In the genomic region with DNA sequence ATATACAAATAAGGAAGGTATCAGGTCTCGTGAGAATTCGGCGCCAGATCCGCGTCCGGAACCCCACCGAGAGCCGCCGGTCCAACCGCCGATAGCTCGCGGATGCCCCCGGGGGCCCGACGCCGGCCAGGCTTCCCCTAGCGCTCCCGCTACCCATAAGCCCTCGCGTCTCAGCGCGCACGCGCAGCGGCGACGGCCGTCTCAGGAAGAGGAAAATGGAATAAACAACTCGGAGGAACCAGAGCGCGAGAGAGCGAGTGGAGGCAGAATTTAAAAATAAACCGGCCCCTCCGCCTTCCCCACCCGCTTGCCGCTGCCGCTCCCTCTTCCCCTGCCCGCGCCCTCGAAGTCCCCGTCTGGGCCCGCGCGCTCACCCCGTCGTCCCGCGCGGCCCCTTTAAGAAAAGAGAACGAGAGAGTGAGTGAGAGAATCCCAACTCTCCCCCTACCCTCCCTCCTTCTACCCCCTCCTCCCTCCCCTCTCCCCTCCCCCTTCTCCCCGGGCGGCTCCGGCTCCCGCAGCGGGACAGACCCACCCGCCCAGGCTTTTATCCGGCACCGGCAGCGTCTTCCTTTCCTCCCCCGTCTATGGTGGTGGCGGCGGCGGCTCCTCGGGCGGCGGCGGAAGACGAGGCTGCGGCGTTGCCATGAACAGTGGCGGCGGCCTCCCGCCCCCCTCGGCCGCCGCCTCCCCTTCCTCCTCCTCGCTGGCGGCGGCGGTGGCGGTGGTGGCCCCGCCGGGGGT, we compare ENCODE assay signal across 8 cellular contexts. TPM values are rescaled to one million over a fixed set of nuclear protein-coding genes. Genes with fewer than 3 reads are reported as not detected.
A peak's percentile ranks its signal among the peaks of the same experiment; 100 is the strongest.
DNase-seq lines count a peak whose midpoint lies in the region; ATAC-seq, FAIRE-seq and TF ChIP-seq lines count a peak whose summit lies in the region.

PAN3 (plus strand) TSS at position 534 of the 744 bp plus-strand sequence; CDS start at position 647, 113 bp downstream.

- peak within 1 kb of the TSS; percentile 99 for H3K27ac Mint-ChIP-seq in dendritic cell treated with granulocyte-macrophage colony-stimulating factor and Interleukin-4, amounts not matched to agents 40 ng/mL and 50 ng/mL, for 4 days

- peak; percentile 67 for ATAC-seq in HG03432 (IDR thresholded peaks at IDR 0.05; ENCODE audit: unreplicated experiment)
- ATAC-seq in HepG2: peak; percentile 75

- H3K36me3 ChIP-seq in BE2C (no peaks in the 10 kb centered on the region), HepG2 (replicated peaks in 1 of 2; ENCODE audit: control insufficient read depth in 1 of 2, insufficient read depth in 2 of 2, low read length in 2 of 2) (no peaks in the 10 kb centered on the region)

- H3K9me3 Mint-ChIP-seq in dendritic cell treated with granulocyte-macrophage colony-stimulating factor and Interleukin-4, amounts not matched to agents 40 ng/mL and 50 ng/mL, for 4 days: no peaks in the 10 kb centered on the region

- peaks cover 58% of the 10 kb centered on the region for H3K4me1 Mint-ChIP-seq in dendritic cell treated with granulocyte-macrophage colony-stimulating factor and Interleukin-4, amounts not matched to agents 40 ng/mL and 50 ng/mL, for 4 days (ENCODE audit: low read depth)

- peaks cover 25% of the 10 kb centered on the region for H3K36me3 Mint-ChIP-seq in dendritic cell treated with granulocyte-macrophage colony-stimulating factor and Interleukin-4, amounts not matched to agents 40 ng/mL and 50 ng/mL, for 4 days (ENCODE audit: low read depth)

- CTCF ChIA-PET in HepG2 (lab: Yijun Ruan, JAX; ENCODE audit: low intra/inter-chr PET ratio, low total read pairs): no interaction called here

- H3K79me2 ChIP-seq in HepG2 (ENCODE audit: insufficient read depth, low read length): peaks cover 46% of the 10 kb centered on the region

- FAIRE-seq in HepG2 (lab: Jason Lieb, UNC): peak; percentile 8

- peak within 1 kb of the TSS; percentile 97 for H3K27ac ChIP-seq in HepG2 (ENCODE audit: extremely low read length, insufficient read depth, low read length)

- peak; percentile 94 for DNase-seq in BE2C
- DNase-seq in NCI-H748 (lab: John Stamatoyannopoulos, UW; ENCODE audit: unreplicated experiment): peak; percentile 96
- DNase-seq in activated CD4-positive, alpha-beta T cell treated with anti-CD3 and anti-CD28 coated beads, Interleukin-2, amount 50 U/mL, for 24 hours (ENCODE audit: low read depth in 1 of 2, low spot score in 1 of 2): peak; percentile 75 to 88
- DNase-seq in HepG2 (ENCODE audit: low spot score): peak; percentile 80
- DNase-seq in stimulated activated CD4-positive, alpha-beta T cell treated with anti-CD3 and anti-CD28 coated beads, Interleukin-4, amount 100 ng/mL, for 1 hour: peak; percentile 91

- in situ Hi-C loops in HepG2 (cut with HindIII; ENCODE audit: extremely low pct_ligation_motif_present, low pct_unique_long_range_greater_than_20kb): no loop called here

- H3K4me1 ChIP-seq in BE2C: no peaks in the 10 kb centered on the region; the same call in 1 of the 2 replicates
- peaks cover 40% of the 10 kb centered on the region for H3K4me1 ChIP-seq in HepG2 (ENCODE audit: insufficient read depth, low read length)

- peak within 1 kb of the TSS; percentile 86 for H2AFZ ChIP-seq in HepG2 (ENCODE audit: low read length)

- TF ChIP-seq POLR2A in GM19099 (IDR thresholded peaks at IDR 0.05; ENCODE audit: extremely low read depth, insufficient read length, low read depth) (peak; percentile 80), HepG2 (IDR thresholded peaks at IDR 0.05; ENCODE audit: insufficient read depth in 1 of 2, low read depth in 2 of 2, low read length in 2 of 2) (peak; percentile 73 to 77)

- no peaks in the 10 kb centered on the region for H3K27me3 Mint-ChIP-seq in dendritic cell treated with granulocyte-macrophage colony-stimulating factor and Interleukin-4, amounts not matched to agents 40 ng/mL and 50 ng/mL, for 4 days

- WGBS in HepG2 (ENCODE audit: low lambda C conversion rate): under 1% methylated on average over 56 of the region's 84 CpGs

- POLR2A ChIA-PET in HepG2 (lab: Yijun Ruan, JAX): interaction anchor here (0.7 to 1.0 kb wide), 4 partner anchors 9 to 735 kb away, joined by 4 to 7 read pairs (median 4); no protein-coding TSS in a partner anchor

- no peak for TF ChIP-seq EP300 in HepG2 (IDR thresholded peaks at IDR 0.05; ENCODE audit: low read depth in 2 of 2, low read length in 2 of 2)
- no peak for TF ChIP-seq EP300 in HepG2 (CRISPR knock-in tag; IDR thresholded peaks at IDR 0.05; ENCODE audit: borderline replicate concordance)

- peak within 1 kb of the TSS; percentile 83 for H3K4me2 ChIP-seq in HepG2 (ENCODE audit: low read depth, low read length)

- peak within 1 kb of the TSS; percentile 83 for H3K4me3 Mint-ChIP-seq in dendritic cell treated with granulocyte-macrophage colony-stimulating factor and Interleukin-4, amounts not matched to agents 40 ng/mL and 50 ng/mL, for 4 days

- H3K9ac ChIP-seq in HepG2 (ENCODE audit: insufficient read depth, low read depth, low read length): peak within 1 kb of the TSS; percentile 87

- H3K9me3 ChIP-seq in BE2C (no peaks in the 10 kb centered on the region), HepG2 (ENCODE audit: low read length) (no peaks in the 10 kb centered on the region)

- intact Hi-C loops in dendritic cell treated with granulocyte-macrophage colony-stimulating factor and Interleukin-4, amounts not matched to agents 40 ng/mL and 50 ng/mL, for 4 days (cut with micrococcal nuclease): loop anchor here (5.0 kb wide), 2 partner anchors 96 to 519 kb away; partner anchors contain the start of gene POMP
- intact Hi-C loops in HepG2 (cut with micrococcal nuclease; ENCODE audit: unreplicated experiment): no loop called here

- TF ChIP-seq RAD21 in HepG2 (CRISPR knock-in tag; IDR thresholded peaks at IDR 0.05): no peak; the same call in 1 of the 2 replicates

- peaks cover 31% of the 10 kb centered on the region for H4K20me1 ChIP-seq in HepG2 (ENCODE audit: insufficient read depth, low read length)

- H3K27me3 ChIP-seq in BE2C: no peaks in the 10 kb centered on the region
- no peaks in the 10 kb centered on the region for H3K27me3 ChIP-seq in HepG2 (ENCODE audit: control insufficient read depth in 1 of 2, insufficient read depth in 2 of 2, low read length in 2 of 2)

- no TSS peak for BruUV-seq in HepG2 (replicated peaks; lab: Mats Ljungman, UMichigan)

- H3K4me3 ChIP-seq in BE2C (ENCODE audit: low read depth, low read length) (peak within 1 kb of the TSS; percentile 84), HepG2 (replicated peaks in 1 of 3; ENCODE audit: insufficient read depth in 1 of 3, low read depth in 2 of 3, low read length in 3 of 3) (peak within 1 kb of the TSS; percentile 85 to 98 (median 90))

- TF ChIP-seq CTCF in BE2C (IDR thresholded peaks at IDR 0.05; ENCODE audit: low read depth, low read length) (no peak), HepG2 (CRISPR knock-in tag; IDR thresholded peaks at IDR 0.05) (peak; percentile 39; the same call in 1 of the 2 replicates)

TF ChIP-seq in HepG2, 621 proteins besides CTCF, POLR2A, EP300 and RAD21 (continues in another document):
- TF ChIP-seq, protein P1, sequence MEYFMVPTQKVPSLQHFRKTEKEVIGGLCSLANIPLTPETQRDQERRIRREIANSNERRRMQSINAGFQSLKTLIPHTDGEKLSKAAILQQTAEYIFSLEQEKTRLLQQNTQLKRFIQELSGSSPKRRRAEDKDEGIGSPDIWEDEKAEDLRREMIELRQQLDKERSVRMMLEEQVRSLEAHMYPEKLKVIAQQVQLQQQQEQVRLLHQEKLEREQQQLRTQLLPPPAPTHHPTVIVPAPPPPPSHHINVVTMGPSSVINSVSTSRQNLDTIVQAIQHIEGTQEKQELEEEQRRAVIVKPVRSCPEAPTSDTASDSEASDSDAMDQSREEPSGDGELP (IDR thresholded peaks at IDR 0.05; ENCODE audit: borderline replicate concordance, low read depth): no peak; the same call in 1 of the 2 replicates
- TF ChIP-seq HOXA9 (CRISPR knock-in tag; IDR thresholded peaks at IDR 0.05; ENCODE audit: borderline replicate concordance): 0 out of 2 replicates have a peak, but pooled peaks have one; percentile 1
- no peak for TF ChIP-seq NFE2L1 (CRISPR knock-in tag; IDR thresholded peaks at IDR 0.05; ENCODE audit: borderline replicate concordance)
- TF ChIP-seq ZNF766 (CRISPR knock-in tag; IDR thresholded peaks at IDR 0.05; ENCODE audit: borderline replicate concordance): no peak
- no peak for TF ChIP-seq ZNF207 (IDR thresholded peaks at IDR 0.05; ENCODE audit: borderline replicate concordance)
- no peak for TF ChIP-seq KDM6A (CRISPR knock-in tag; IDR thresholded peaks at IDR 0.05; ENCODE audit: low read depth)
- TF ChIP-seq ZNF737 (CRISPR knock-in tag; IDR thresholded peaks at IDR 0.05; ENCODE audit: borderline replicate concordance): no peak
- no peak for TF ChIP-seq ZC3H13 (CRISPR knock-in tag; IDR thresholded peaks at IDR 0.05)
- peak; percentile 75 for TF ChIP-seq TAF1 (CRISPR knock-in tag; IDR thresholded peaks at IDR 0.05)
- 0 out of 2 replicates have a peak, but pooled peaks have one; percentile 25 for TF ChIP-seq ZNF274 (CRISPR knock-in tag; IDR thresholded peaks at IDR 0.05)

RNA-seq across cellular contexts. Expression of gene PAN3, which starts in this region (rescaled TPM):
- 11.1 TPM for polyA plus RNA-seq in BE2C (2012; ENCODE audit: insufficient read depth, insufficient read length, low read depth)
- total RNA-seq in HepG2 (2016; rRNA removed; fragmentation: Illumina TruSeq; extraction: Trizol): 9.7 and 12.1 TPM in 2 replicates
- total RNA-seq in HepG2 (2016; cell fraction: cytosol; rRNA removed; fragmentation: Illumina TruSeq; extraction: Trizol; ENCODE audit: low read depth): 8.2 and 9.5 TPM in 2 replicates
- 9.7 and 12.5 TPM in 2 replicates for total RNA-seq in HepG2 (2016; cell fraction: insoluble cytoplasmic fraction; rRNA removed; fragmentation: Illumina TruSeq; extraction: Trizol)
- 6.9 and 8.1 TPM in 2 replicates for total RNA-seq in HepG2 (2016; cell fraction: membrane; rRNA removed; fragmentation: Illumina TruSeq; extraction: Trizol)
- total RNA-seq in HepG2 (2016; cell fraction: nucleus; rRNA removed; fragmentation: Illumina TruSeq; extraction: Trizol): 17.5 and 19.8 TPM in 2 replicates
- 10.3 and 10.6 TPM in 2 replicates for polyA plus RNA-seq in HepG2 (2011; rRNA removed)
- polyA plus RNA-seq in HepG2 (2011; cell fraction: cytosol; rRNA removed): 4.5 and 5.7 TPM in 2 replicates
- polyA plus RNA-seq in HepG2 (2011; cell fraction: nucleus; rRNA removed): 13.2 and 14.0 TPM in 2 replicates
- 9.5 and 12.1 TPM in 2 replicates for polyA plus RNA-seq in HepG2 (2012)
- polyA plus RNA-seq in HepG2 (2016; cell fraction: cytosol; fragmentation: Illumina TruSeq; extraction: Trizol; ENCODE audit: low read depth): 0.24 and 0.35 TPM in 2 replicates
- 10.2 and 11.1 TPM in 2 replicates for polyA plus RNA-seq in HepG2 (2016; cell fraction: insoluble cytoplasmic fraction; fragmentation: Illumina TruSeq; extraction: Trizol; ENCODE audit: low read depth)
- 1.6 and 1.8 TPM in 2 replicates for polyA plus RNA-seq in HepG2 (2016; cell fraction: membrane; fragmentation: Illumina TruSeq; extraction: Trizol; ENCODE audit: low read depth)
- 25.4 and 27.7 TPM in 2 replicates for polyA plus RNA-seq in HepG2 (2016; cell fraction: nucleus; fragmentation: Illumina TruSeq; extraction: Trizol; ENCODE audit: insufficient read depth, low read depth)
- 23.6 and 27.4 TPM in 2 replicates for polyA minus RNA-seq in HepG2 (2011; rRNA and poly(A)+ RNA removed; ENCODE audit: low replicate concordance)
- 18.4 and 18.6 TPM in 2 replicates for polyA minus RNA-seq in HepG2 (2011; cell fraction: cytosol; rRNA and poly(A)+ RNA removed)
- 51.4 and 54.6 TPM in 2 replicates for polyA minus RNA-seq in HepG2 (2011; cell fraction: nucleus; rRNA and poly(A)+ RNA removed)

Comparison
In these comparisons a context has a peak if more than half of its experiments do, and no peak if none do; other contexts are left out.
1. Peak in every context shown above with its lines: DNase-seq, ATAC-seq, H3K4me3 ChIP-seq and H3K27ac ChIP-seq.